19 cellular contexts compared by ENCODE assay signal in the genomic region with DNA sequence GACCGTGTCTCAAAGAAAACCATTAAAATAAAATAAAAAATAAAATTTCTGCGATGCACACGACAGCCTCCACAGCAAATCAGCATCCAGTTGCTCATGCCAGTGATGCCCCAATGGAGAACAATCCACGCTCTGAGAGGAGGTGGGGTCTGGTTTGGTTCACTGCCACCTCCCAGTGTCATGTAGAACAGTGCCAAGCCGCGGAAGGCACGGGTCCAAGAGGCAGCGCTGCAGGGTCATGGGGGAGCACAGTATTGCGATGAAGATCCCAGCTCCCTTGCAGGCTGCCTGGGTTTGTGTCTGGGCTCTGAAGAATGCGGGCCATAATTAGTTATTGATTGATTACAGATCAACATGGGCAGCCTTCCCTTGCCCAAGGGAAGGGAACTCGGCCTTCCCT. TPM values are rescaled to one million over a fixed set of nuclear protein-coding genes. Genes with fewer than 3 reads are reported as not detected.
DNase-seq lines count a peak whose midpoint lies in the region; ATAC-seq and TF ChIP-seq lines count a peak whose summit lies in the region.
"Had no signal": no experiment of that assay in that cellular context is flagged by ENCODE, and none has a peak within 500 bp of the region (broad histone marks: within the 10 kb centered on the region; RNA-seq: fewer than 3 reads in every experiment).

No MANE protein-coding gene starts in this region.

- no peak overlapping the region for H3K4me3 ChIP-seq in mammary epithelial cell (replicated peaks in 1 of 3; ENCODE audit: insufficient read depth in 1 of 3, low read depth in 2 of 3, low read length in 3 of 3)
- H3K4me3 ChIP-seq: SK-N-MC had no signal

- no peaks in the 10 kb centered on the region for H3K36me3 Mint-ChIP-seq in MCF 10A (ENCODE audit: insufficient read depth, unreplicated experiment)

- no peak overlapping the region for H2AFZ ChIP-seq in mammary epithelial cell (ENCODE audit: low read depth, low read length)

- peaks cover 10% of the 10 kb centered on the region for H3K4me1 ChIP-seq in mammary epithelial cell (ENCODE audit: insufficient read depth, low read length)

- no peaks in the 10 kb centered on the region for H3K36me3 ChIP-seq in mammary epithelial cell (ENCODE audit: insufficient read depth, low read length)

- H3K9me3 Mint-ChIP-seq in MCF 10A (ENCODE audit: unreplicated experiment) = no peaks in the 10 kb centered on the region
- H3K9me3 Mint-ChIP-seq: HFFc6 had no signal

- intact Hi-C loops in MCF 10A (cut with micrococcal nuclease) (no loop called here), mammary epithelial cell (cut with micrococcal nuclease) (no loop called here)

- no peaks in the 10 kb centered on the region for H3K4me1 Mint-ChIP-seq in MCF 10A (ENCODE audit: insufficient read depth, unreplicated experiment)

- H3K27me3 ChIP-seq in mammary epithelial cell (ENCODE audit: insufficient read depth, low read length) = no peaks in the 10 kb centered on the region

- POLR2A ChIA-PET in MCF 10A (lab: Yijun Ruan, JAX) = no interaction called here

- WGBS in mammary epithelial cell (ENCODE audit: low coverage, missing lambda C conversion rate) = 18% methylated on average over 9 of the region's 11 CpGs

- DNase-seq in MCF 10A (ENCODE audit: unreplicated experiment) = peak; percentile 18
- DNase-seq in mammary epithelial cell = no peak
- DNase-seq in NCI-H69 (lab: John Stamatoyannopoulos, UW) = peak; percentile 45
- DNase-seq in globus pallidus (ENCODE audit: low spot score) = peak; percentile 47
- peak; percentile 45 for DNase-seq in superior temporal gyrus (ENCODE audit: extremely low spot score)
- DNase-seq in NCI-H2107 (lab: John Stamatoyannopoulos, UW) = no peak
- no peak for DNase-seq in left lobe of liver (ENCODE audit: low spot score)
- no peak for DNase-seq in GM10266 (ENCODE audit: extremely low spot score)
- DNase-seq: GDM1, H7, HFFc6, KBM-7, NCI-H1436, NCI-H2081, NCI-H748 treated with DMSO at 0.1 percent for 48 hours, SHP77 had no signal

- H3K9me3 ChIP-seq in mammary epithelial cell (replicated peaks; ENCODE audit: insufficient read depth, low read length) = no peaks in the 10 kb centered on the region

- CTCF ChIA-PET in MCF 10A (lab: Yijun Ruan, JAX) = interaction anchor here (0.7 to 1.3 kb wide), 2 partner anchors 9 to 411 kb away, joined by 3 to 4 read pairs; no protein-coding TSS in a partner anchor
- CTCF ChIA-PET in mammary epithelial cell (lab: Charles Lee; ENCODE audit: low non-redundant PET) = no interaction called here

- no peak overlapping the region for H3K4me3 Mint-ChIP-seq in MCF 10A (ENCODE audit: unreplicated experiment)
- H3K4me3 Mint-ChIP-seq: HFFc6 had no signal

- H3K27ac ChIP-seq in mammary epithelial cell (ENCODE audit: insufficient read depth, low read depth, low read length) = no peak overlapping the region
- H3K27ac ChIP-seq: SK-N-MC had no signal

- H4K20me1 ChIP-seq in mammary epithelial cell (ENCODE audit: insufficient read depth, low read length) = no peaks in the 10 kb centered on the region

- H3K27me3 Mint-ChIP-seq in MCF 10A (ENCODE audit: insufficient read depth, unreplicated experiment) = no peaks in the 10 kb centered on the region

- no peaks in the 10 kb centered on the region for H3K79me2 ChIP-seq in mammary epithelial cell (ENCODE audit: insufficient read depth, low read length)

- TF ChIP-seq CTCF in MCF 10A (IDR thresholded peaks at IDR 0.05; ENCODE audit: unreplicated experiment) = no peak
- TF ChIP-seq CTCF in mammary epithelial cell (conservative IDR thresholded peaks at IDR 0.05 in 1 of 2, IDR thresholded peaks at IDR 0.05 in 1 of 2; ENCODE audit: extremely low read depth in 1 of 2, insufficient read depth in 1 of 2, low read depth in 1 of 2, low read length in 2 of 2) = no peak
- TF ChIP-seq CTCF in GM10266 (IDR thresholded peaks at IDR 0.05; ENCODE audit: control insufficient read depth, insufficient read depth, low read depth, missing control alignments) = no peak

- H3K27ac Mint-ChIP-seq in MCF 10A (ENCODE audit: low read depth, unreplicated experiment) = no peak overlapping the region
- H3K27ac Mint-ChIP-seq: HFFc6 had no signal

- dilution Hi-C loops in mammary epithelial cell (cut with HindIII; ENCODE audit: low sequenced_read_pairs) = no loop called here

- in situ Hi-C loops in mammary epithelial cell (cut with MboI; ENCODE audit: low sequenced_read_pairs in 2 of 2) = no loop called here

- no peak overlapping the region for H3K9ac ChIP-seq in mammary epithelial cell (ENCODE audit: insufficient read depth, low read length)

- H3K4me2 ChIP-seq in mammary epithelial cell (ENCODE audit: insufficient read depth, low read depth, low read length) = no peak overlapping the region

- no TSS peak for BruUV-seq in MCF 10A (replicated peaks; lab: Mats Ljungman, UMichigan)
- BruUV-seq in mammary epithelial cell (replicated peaks; lab: Mats Ljungman, UMichigan) = no TSS peak

- no peak for ATAC-seq in left lobe of liver
- ATAC-seq: HepG2 had no signal

RNA-seq across cellular contexts. Expression of a gene that starts 6.1 kb away (rescaled TPM):
- total RNA-seq in MCF 10A (2022) (1.5 and 3.4 TPM in 2 replicates), mammary epithelial cell (1 to 10 TPM; 4.4 to 6.8 TPM), left lobe of liver (30.0 TPM)
- polyA plus RNA-seq in mammary epithelial cell = 2.3 TPM
- 19.3 TPM for polyA minus RNA-seq in mammary epithelial cell

RNA-seq across cellular contexts. Expression of a gene that starts 25.2 kb away (rescaled TPM):
- total RNA-seq in MCF 10A (2022) (0.32 and 0.42 TPM in 2 replicates), mammary epithelial cell (10 to 100 TPM; 24.7 to 31.3 TPM), left lobe of liver (1.3 TPM)
- polyA plus RNA-seq in mammary epithelial cell = 31.1 TPM
- 16.3 TPM for polyA minus RNA-seq in mammary epithelial cell

RNA-seq across cellular contexts. Expression of a gene that starts 31.5 kb away (rescaled TPM):
- 4.1 and 6.1 TPM in 2 replicates for total RNA-seq in MCF 10A (2022)
- 1 to 10 TPM; 2.0 to 5.2 TPM for total RNA-seq in mammary epithelial cell
- 1.8 TPM for polyA plus RNA-seq in mammary epithelial cell
- 1.9 TPM for polyA minus RNA-seq in mammary epithelial cell
- total RNA-seq in left lobe of liver = 21.4 TPM
- total RNA-seq: RPMI7951 had no signal

RNA-seq across cellular contexts. Expression of a gene that starts 35.8 kb away (rescaled TPM):
- total RNA-seq in MCF 10A (2022) = 26.0 and 38.1 TPM in 2 replicates
- 10 to 100 TPM; 14.8 to 33.1 TPM for total RNA-seq in mammary epithelial cell
- 27.9 TPM for polyA plus RNA-seq in mammary epithelial cell
- polyA minus RNA-seq in mammary epithelial cell = 14.7 TPM
- total RNA-seq in left lobe of liver = 12.3 TPM

Comparison
In these comparisons a context has a peak if more than half of its experiments do, and no peak if none do; other contexts are left out.
1. DNase-seq: peak in MCF 10A (single experiment), NCI-H69 (single experiment), globus pallidus (single experiment) and superior temporal gyrus (single experiment); none in mammary epithelial cell (single experiment), NCI-H2107 (single experiment), left lobe of liver (single experiment) and GM10266 (single experiment).
2. RNA of a gene that starts 25.2 kb away (total RNA-seq): 24.7 to 31.3 TPM in mammary epithelial cell; 1.3 TPM in left lobe of liver (single experiment) and 0.32 to 0.42 TPM in MCF 10A; every median in the first group is over 10 times any median in the second.